Comparison of ENCODE assay signal across 17 cellular contexts in the genomic region with DNA sequence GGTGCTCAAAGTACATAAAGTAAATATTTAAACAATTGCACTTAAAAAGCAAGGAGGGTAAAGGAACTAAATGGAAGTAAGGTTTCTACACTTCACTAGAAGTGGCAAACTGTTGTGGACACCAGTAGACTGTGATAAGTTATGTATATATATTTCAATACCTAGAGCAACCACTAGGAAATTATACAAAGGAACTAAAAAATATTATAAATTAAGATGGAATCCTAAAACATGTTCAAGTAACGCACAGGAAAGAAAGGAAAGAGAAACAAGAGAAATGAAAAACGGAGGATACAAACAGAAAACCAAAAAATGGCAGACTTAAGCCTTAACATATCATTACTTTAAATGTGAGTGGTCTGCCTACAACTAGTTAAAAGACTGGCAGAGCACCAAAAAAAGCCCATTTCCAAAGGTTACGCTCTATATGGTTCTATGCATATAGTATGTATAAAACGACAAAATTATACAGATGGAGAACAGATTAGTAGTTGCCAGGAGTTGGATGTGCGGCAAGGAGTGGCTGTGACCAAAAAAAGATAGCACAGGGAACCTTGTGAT. TPM values are rescaled to one million over a fixed set of nuclear protein-coding genes. Genes with fewer than 3 reads are reported as not detected.
DNase-seq lines count a peak whose midpoint lies in the region; ATAC-seq and TF ChIP-seq lines count a peak whose summit lies in the region.
"Had no signal": no experiment of that assay in that cellular context is flagged by ENCODE, and none has a peak within 500 bp of the region (broad histone marks: within the 10 kb centered on the region; RNA-seq: fewer than 3 reads in every experiment).

No MANE protein-coding gene starts in this region.

- no peak overlapping the region for H3K27ac ChIP-seq in PC-3 (ENCODE audit: low read length)
- H3K27ac ChIP-seq: upper lobe of right lung had no signal

- H3K9me2 ChIP-seq in PC-3 (replicated peaks; ENCODE audit: low read length): no peaks in the 10 kb centered on the region

- no peaks in the 10 kb centered on the region for H3K9me3 ChIP-seq in PC-3 (ENCODE audit: low read length)
- no peaks in the 10 kb centered on the region for H3K9me3 ChIP-seq in T-helper 17 cell (ENCODE audit: control insufficient read depth, low read length, poor library complexity, severe bottlenecking)
- H3K9me3 ChIP-seq: upper lobe of right lung had no signal

- H3F3A ChIP-seq in PC-3 (ENCODE audit: low read length, unreplicated experiment): no peaks in the 10 kb centered on the region

- no TSS peak for BruUV-seq in PC-3 (replicated peaks; lab: Mats Ljungman, UMichigan)

- POLR2A ChIA-PET in PC-3 (lab: Charles Lee; ENCODE audit: unreplicated experiment): no interaction called here

- no peaks in the 10 kb centered on the region for H3K36me3 Mint-ChIP-seq in T-helper 17 cell (ENCODE audit: low read depth)

- TF ChIP-seq CTCF in PC-3 (conservative IDR thresholded peaks at IDR 0.05; ENCODE audit: low read depth, low read length): peak; percentile 35; the same call in 1 of the 2 replicates
- TF ChIP-seq CTCF in fibroblast of villous mesenchyme (IDR thresholded peaks at IDR 0.05; ENCODE audit: insufficient read depth, low read depth, low read length): peak; percentile 23
- TF ChIP-seq CTCF in retinal pigment epithelial cell (conservative IDR thresholded peaks at IDR 0.05; ENCODE audit: low read depth, low read length): peak; percentile 3

- H3K79me2 ChIP-seq in PC-3 (ENCODE audit: low read length): no peaks in the 10 kb centered on the region

- H4K20me1 ChIP-seq in PC-3 (ENCODE audit: low read length): no peaks in the 10 kb centered on the region

- no peak overlapping the region for H3K9ac ChIP-seq in PC-3 (ENCODE audit: low read length)

- peaks cover 12% of the 10 kb centered on the region for H3K4me1 Mint-ChIP-seq in T-helper 17 cell

- H3K4me1 ChIP-seq in PC-3 (ENCODE audit: insufficient read depth, low read length): peaks cover 10% of the 10 kb centered on the region
- H3K4me1 ChIP-seq: upper lobe of right lung had no signal

- no peak overlapping the region for H3K4me2 ChIP-seq in PC-3 (ENCODE audit: low read length)

- H3K4me3 ChIP-seq in PC-3 (ENCODE audit: low read length) (no peak overlapping the region), fibroblast of villous mesenchyme (ENCODE audit: low read depth, low read length) (no peak overlapping the region), retinal pigment epithelial cell (ENCODE audit: low read length) (no peak overlapping the region)
- H3K4me3 ChIP-seq: upper lobe of right lung had no signal

- H3K4me3 Mint-ChIP-seq in T-helper 17 cell: no peak overlapping the region
- H3K4me3 Mint-ChIP-seq: CD4-positive, alpha-beta T cell; naive B cell had no signal

- H2AFZ ChIP-seq in PC-3 (ENCODE audit: low read length): no peak overlapping the region

- DNase-seq in DMS53 (lab: John Stamatoyannopoulos, UW) (peak; percentile 10), DMS53 treated with DMSO at 0.1 percent for 48 hours (lab: John Stamatoyannopoulos, UW; ENCODE audit: unreplicated experiment) (no peak), PC-3 (no peak), fibroblast of villous mesenchyme (ENCODE audit: low read depth) (no peak), retinal pigment epithelial cell (ENCODE audit: low read depth) (no peak), pons (ENCODE audit: low spot score) (no peak), T-helper 17 cell (no peak)
- no peak for DNase-seq in stimulated activated CD4-positive, alpha-beta T cell treated with anti-CD3 and anti-CD28 coated beads, Interleukin-15, amount 100 ng/mL, for 24 hours
- DNase-seq: 8988T; activated effector memory CD4-positive, alpha-beta T cell treated with Interleukin-2 at 50 U/mL for 16 hours; CD4-positive, alpha-beta T cell; foreskin melanocyte; naive B cell; NCI-H187; SHP77; stimulated activated naive CD8-positive, alpha-beta T cell treated with anti-CD3 and anti-CD28 coated beads, Interleukin-15, Interleukin-2, amounts not matched to agents 100 U/mL and 50 U/mL, for 24 hours; upper lobe of right lung had no signal

- no peaks in the 10 kb centered on the region for H3K27me3 Mint-ChIP-seq in T-helper 17 cell
- H3K27me3 Mint-ChIP-seq: CD4-positive, alpha-beta T cell; naive B cell had no signal

- no peak for ATAC-seq in PC-3
- no peak for ATAC-seq in T-helper 17 cell
- ATAC-seq: stimulated activated naive CD8-positive, alpha-beta T cell treated with anti-CD3 and anti-CD28 coated beads, Interleukin-15, Interleukin-2, amounts not matched to agents 100 U/mL and 50 U/mL, for 24 hours; upper lobe of right lung had no signal

- CTCF ChIA-PET in PC-3 (lab: Charles Lee): no interaction called here

- no peaks in the 10 kb centered on the region for H3K27me3 ChIP-seq in PC-3 (ENCODE audit: low read length)
- H3K27me3 ChIP-seq: upper lobe of right lung had no signal

- H3K36me3 ChIP-seq in PC-3 (ENCODE audit: low read depth, low read length): no peaks in the 10 kb centered on the region

- intact Hi-C loops in PC-3 (cut with micrococcal nuclease): no loop called here

- no peak overlapping the region for H3K27ac Mint-ChIP-seq in T-helper 17 cell
- H3K27ac Mint-ChIP-seq: CD4-positive, alpha-beta T cell had no signal

RNA-seq across cellular contexts. Expression of gene VPS41, which starts 19.0 kb away (rescaled TPM):
- total RNA-seq in PC-3 (2014; rRNA removed) (23.2 and 35.2 TPM in 2 replicates), fibroblast of villous mesenchyme (53.5 and 55.4 TPM in 2 replicates), T-helper 17 cell (10 to 100 TPM; 45.8 to 46.1 TPM)
